14 cellular contexts compared by ENCODE assay signal in the genomic region with DNA sequence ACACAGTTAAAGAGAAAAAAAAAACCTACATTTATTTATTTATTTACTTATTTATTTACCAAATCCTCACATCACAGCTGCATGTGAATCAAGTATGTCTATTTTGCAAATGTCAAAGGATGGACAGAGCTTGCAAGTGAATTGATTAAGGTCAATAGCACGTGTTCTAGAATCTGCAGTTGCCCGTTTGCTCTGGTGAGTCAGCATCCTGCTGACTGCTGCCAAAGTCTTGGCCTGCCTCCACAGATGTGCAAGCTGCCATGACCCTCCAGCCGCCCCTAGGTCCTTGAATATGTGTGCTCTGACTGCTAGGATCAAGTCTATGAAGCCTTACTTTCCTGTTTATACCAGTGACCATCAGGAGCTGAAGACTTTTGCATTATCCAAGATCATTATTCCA.
DNase-seq lines count a peak whose midpoint lies in the region; ATAC-seq and TF ChIP-seq lines count a peak whose summit lies in the region.
"Had no signal": no experiment of that assay in that cellular context is flagged by ENCODE, and none has a peak within 500 bp of the region (broad histone marks: within the 10 kb centered on the region; RNA-seq: fewer than 3 reads in every experiment).

No MANE protein-coding gene starts in this region.

- H3K27me3 Mint-ChIP-seq in natural killer cell treated with Interleukin-12 subunit alpha and Interleukin-12 subunit beta and Interleukin-15 and Interleukin-18, amount 100 ng/mL, for 72 hours, result no peaks in the 10 kb centered on the region
- peaks cover 15% of the 10 kb centered on the region for H3K27me3 Mint-ChIP-seq in activated naive CD8-positive, alpha-beta T cell treated with anti-CD3 and anti-CD28 coated beads for 36 hours

- no peak overlapping the region for H3K4me3 Mint-ChIP-seq in natural killer cell treated with Interleukin-12 subunit alpha and Interleukin-12 subunit beta and Interleukin-15 and Interleukin-18, amount 100 ng/mL, for 72 hours
- H3K4me3 Mint-ChIP-seq in activated naive CD8-positive, alpha-beta T cell treated with anti-CD3 and anti-CD28 coated beads for 36 hours, result no peak overlapping the region
- H3K4me3 Mint-ChIP-seq: activated naive CD8-positive, alpha-beta T cell had no signal

- H3K4me1 Mint-ChIP-seq in natural killer cell treated with Interleukin-12 subunit alpha and Interleukin-12 subunit beta and Interleukin-15 and Interleukin-18, amount 100 ng/mL, for 72 hours (ENCODE audit: low read depth in 2 of 2), result no peaks in the 10 kb centered on the region
- H3K4me1 Mint-ChIP-seq in activated naive CD8-positive, alpha-beta T cell treated with anti-CD3 and anti-CD28 coated beads for 36 hours, result no peaks in the 10 kb centered on the region

- H3K36me3 Mint-ChIP-seq in natural killer cell treated with Interleukin-12 subunit alpha and Interleukin-12 subunit beta and Interleukin-15 and Interleukin-18, amount 100 ng/mL, for 72 hours, result no peaks in the 10 kb centered on the region
- no peaks in the 10 kb centered on the region for H3K36me3 Mint-ChIP-seq in activated naive CD8-positive, alpha-beta T cell treated with anti-CD3 and anti-CD28 coated beads for 36 hours
- H3K36me3 Mint-ChIP-seq: activated naive CD8-positive, alpha-beta T cell had no signal

- no peak overlapping the region for H3K27ac Mint-ChIP-seq in natural killer cell treated with Interleukin-12 subunit alpha and Interleukin-12 subunit beta and Interleukin-15 and Interleukin-18, amount 100 ng/mL, for 72 hours
- no peak overlapping the region for H3K27ac Mint-ChIP-seq in activated naive CD8-positive, alpha-beta T cell treated with anti-CD3 and anti-CD28 coated beads for 36 hours
- H3K27ac Mint-ChIP-seq: activated naive CD8-positive, alpha-beta T cell had no signal

- no peaks in the 10 kb centered on the region for H3K9me3 Mint-ChIP-seq in natural killer cell treated with Interleukin-12 subunit alpha and Interleukin-12 subunit beta and Interleukin-15 and Interleukin-18, amount 100 ng/mL, for 72 hours
- no peaks in the 10 kb centered on the region for H3K9me3 Mint-ChIP-seq in activated naive CD8-positive, alpha-beta T cell treated with anti-CD3 and anti-CD28 coated beads for 36 hours

- H3K4me3 ChIP-seq in epithelial cell of esophagus (ENCODE audit: low read length), result no peak overlapping the region
- H3K4me3 ChIP-seq: A549 had no signal

- ATAC-seq in natural killer cell treated with Interleukin-12 subunit alpha and Interleukin-12 subunit beta and Interleukin-15 and Interleukin-18, amount 100 ng/mL, for 72 hours, result no peak
- ATAC-seq: A549 had no signal

- peak; percentile 9 for DNase-seq in NCI-H2171 treated with DMSO at 0.1 percent for 48 hours (lab: John Stamatoyannopoulos, UW)
- DNase-seq in NCI-H2171 (lab: John Stamatoyannopoulos, UW), result no peak
- DNase-seq in RKO (ENCODE audit: low spot score), result peak; percentile 54
- DNase-seq in epithelial cell of esophagus (ENCODE audit: low read depth), result peak; percentile 18
- peak; percentile 22 for DNase-seq in mucosa of gallbladder (ENCODE audit: low spot score)
- no peak for DNase-seq in natural killer cell treated with Interleukin-12 subunit alpha and Interleukin-12 subunit beta and Interleukin-15 and Interleukin-18, amount 100 ng/mL, for 72 hours (ENCODE audit: low spot score)
- no peak for DNase-seq in NCI-H748 (lab: John Stamatoyannopoulos, UW; ENCODE audit: unreplicated experiment)
- DNase-seq in activated naive CD8-positive, alpha-beta T cell treated with anti-CD3 and anti-CD28 coated beads for 36 hours, result no peak
- DNase-seq: activated CD4-positive, CD25-positive, alpha-beta regulatory T cell; COR-L47; cortex of kidney; NCI-H187 had no signal

- no peak for TF ChIP-seq CTCF in epithelial cell of esophagus (IDR thresholded peaks at IDR 0.05; ENCODE audit: insufficient read depth, low read depth, low read length, missing control alignments)

Comparison
In these comparisons a context has a peak if more than half of its experiments do, and no peak if none do; other contexts are left out.
1. DNase-seq: peak in NCI-H2171 treated with DMSO at 0.1 percent for 48 hours (single experiment), RKO (single experiment), epithelial cell of esophagus (single experiment) and mucosa of gallbladder (single experiment); none in NCI-H2171 (single experiment), natural killer cell treated with Interleukin-12 subunit alpha and Interleukin-12 subunit beta and Interleukin-15 and Interleukin-18, amount 100 ng/mL, for 72 hours (single experiment), NCI-H748 (single experiment) and activated naive CD8-positive, alpha-beta T cell treated with anti-CD3 and anti-CD28 coated beads for 36 hours (single experiment).